In the genomic region with DNA sequence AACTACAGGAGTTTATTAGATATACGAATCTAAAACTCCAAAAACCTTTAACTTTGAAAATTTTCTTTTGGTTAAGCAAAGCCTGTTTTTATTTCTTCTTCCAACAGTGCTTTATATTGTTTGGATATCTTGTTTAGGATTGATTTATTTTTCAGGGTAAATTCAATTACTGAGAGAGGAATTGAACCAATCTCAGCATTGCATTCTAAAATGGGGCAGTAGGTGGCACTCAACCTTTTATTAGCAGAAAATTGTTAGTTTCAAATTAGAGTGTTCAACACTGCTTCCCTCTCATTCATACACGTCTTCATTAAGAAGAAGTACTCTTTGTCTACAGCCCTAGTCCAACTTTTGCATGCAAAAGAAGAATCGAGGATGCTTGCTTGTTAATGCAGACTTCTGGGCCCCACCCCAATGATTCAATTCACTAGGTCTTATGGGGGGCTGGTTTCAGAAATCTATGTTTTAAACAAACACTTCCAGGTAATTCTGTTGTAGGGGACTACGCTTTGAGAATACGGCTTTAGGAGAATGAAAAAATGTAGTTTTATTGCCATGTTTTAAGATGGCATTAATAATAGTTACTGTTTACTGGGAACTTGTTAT, we compare ENCODE assay signal across 7 cellular contexts. TPM values are rescaled to one million over a fixed set of nuclear protein-coding genes. Genes with fewer than 3 reads are reported as not detected.
DNase-seq lines count a peak whose midpoint lies in the region; ATAC-seq and TF ChIP-seq lines count a peak whose summit lies in the region.

No MANE protein-coding gene starts in this region.

- POLR2A ChIA-PET in activated CD4-positive, alpha-beta memory T cell treated with anti-CD3 and anti-CD28 coated beads for 36 hours (lab: Charles Lee): no interaction called here

- H3K27ac Mint-ChIP-seq in progenitor cell of endocrine pancreas: no peak overlapping the region
- H3K27ac Mint-ChIP-seq in activated CD4-positive, alpha-beta memory T cell treated with anti-CD3 and anti-CD28 coated beads for 36 hours: no peak overlapping the region

- H3K27me3 Mint-ChIP-seq in progenitor cell of endocrine pancreas: no peaks in the 10 kb centered on the region
- H3K27me3 Mint-ChIP-seq in activated CD4-positive, alpha-beta memory T cell treated with anti-CD3 and anti-CD28 coated beads for 36 hours: no peaks in the 10 kb centered on the region

- peak; percentile 48 for TF ChIP-seq CTCF in GM12865 (IDR thresholded peaks at IDR 0.05; ENCODE audit: insufficient read depth, low read depth, low read length, missing control alignments)
- peak; percentile 70 for TF ChIP-seq CTCF in epithelial cell of proximal tubule (conservative IDR thresholded peaks at IDR 0.05; ENCODE audit: low read depth, low read length)
- TF ChIP-seq CTCF in progenitor cell of endocrine pancreas (IDR thresholded peaks at IDR 0.05; ENCODE audit: unreplicated experiment): peak; percentile 65

- H3K36me3 Mint-ChIP-seq in progenitor cell of endocrine pancreas (ENCODE audit: insufficient read depth): peaks cover 7% of the 10 kb centered on the region
- H3K36me3 Mint-ChIP-seq in activated CD4-positive, alpha-beta memory T cell treated with anti-CD3 and anti-CD28 coated beads for 36 hours: peaks cover 22% of the 10 kb centered on the region

- no peak for ATAC-seq in HG02973 (IDR thresholded peaks at IDR 0.05; ENCODE audit: unreplicated experiment)

- H3K4me3 Mint-ChIP-seq in progenitor cell of endocrine pancreas (ENCODE audit: low read depth): no peak overlapping the region
- H3K4me3 Mint-ChIP-seq in activated CD4-positive, alpha-beta memory T cell treated with anti-CD3 and anti-CD28 coated beads for 36 hours: no peak overlapping the region

- no peak overlapping the region for H3K4me3 ChIP-seq in GM12865 (ENCODE audit: low read depth, low read length)
- no peak overlapping the region for H3K4me3 ChIP-seq in epithelial cell of proximal tubule (ENCODE audit: low read depth, low read length)

- H3K9me3 Mint-ChIP-seq in progenitor cell of endocrine pancreas (ENCODE audit: low read depth): no peaks in the 10 kb centered on the region
- H3K9me3 Mint-ChIP-seq in activated CD4-positive, alpha-beta memory T cell treated with anti-CD3 and anti-CD28 coated beads for 36 hours: no peaks in the 10 kb centered on the region

- peaks cover 4% of the 10 kb centered on the region for H3K4me1 Mint-ChIP-seq in progenitor cell of endocrine pancreas (ENCODE audit: low read depth)
- no peaks in the 10 kb centered on the region for H3K4me1 Mint-ChIP-seq in activated CD4-positive, alpha-beta memory T cell treated with anti-CD3 and anti-CD28 coated beads for 36 hours (ENCODE audit: low read depth)

- intact Hi-C loops in activated CD4-positive, alpha-beta memory T cell treated with anti-CD3 and anti-CD28 coated beads for 36 hours (cut with micrococcal nuclease): no loop called here

- CTCF ChIA-PET in activated CD4-positive, alpha-beta memory T cell treated with anti-CD3 and anti-CD28 coated beads for 36 hours (lab: Charles Lee): interaction anchor here (0.7 to 1.5 kb wide), 6 partner anchors 8 to 61 kb away, joined by 3 to 5 read pairs (median 3); no protein-coding TSS in a partner anchor

- DNase-seq in GM12865 (ENCODE audit: low read depth) (peak; percentile 18), NAMALWA (ENCODE audit: low spot score) (peak; percentile 46), epithelial cell of proximal tubule (ENCODE audit: low read depth) (no peak), progenitor cell of endocrine pancreas (ENCODE audit: low spot score, unreplicated experiment) (no peak), NCI-H146 (lab: John Stamatoyannopoulos, UW) (no peak)
- no peak for DNase-seq in activated CD4-positive, alpha-beta memory T cell treated with anti-CD3 and anti-CD28 coated beads for 36 hours

RNA-seq across cellular contexts. Expression of a gene that starts 26.6 kb away (rescaled TPM):
- total RNA-seq in epithelial cell of proximal tubule (20.3 and 52.2 TPM in 2 replicates), progenitor cell of endocrine pancreas (48.9 and 57.1 TPM in 2 replicates)
- 10 to 100 TPM; 80.8 to 82.2 TPM for total RNA-seq in activated CD4-positive, alpha-beta memory T cell treated with anti-CD3 and anti-CD28 coated beads for 36 hours

RNA-seq across cellular contexts. Expression of a gene that starts 29.5 kb away (rescaled TPM):
- 13.0 and 22.6 TPM in 2 replicates for total RNA-seq in epithelial cell of proximal tubule
- 21.9 and 24.2 TPM in 2 replicates for total RNA-seq in progenitor cell of endocrine pancreas
- total RNA-seq in activated CD4-positive, alpha-beta memory T cell treated with anti-CD3 and anti-CD28 coated beads for 36 hours: 10 to 100 TPM; 25.5 to 27.4 TPM

RNA-seq across cellular contexts. Expression of a gene that starts 46.0 kb away (rescaled TPM):
- total RNA-seq in epithelial cell of proximal tubule (not detected in 2 replicates), progenitor cell of endocrine pancreas (not detected in 2 replicates)
- total RNA-seq in activated CD4-positive, alpha-beta memory T cell treated with anti-CD3 and anti-CD28 coated beads for 36 hours: under 1 TPM; 0.05 TPM

Comparison
In these comparisons a context has a peak if more than half of its experiments do, and no peak if none do; other contexts are left out.
1. DNase-seq: peak in GM12865 (single experiment) and NAMALWA (single experiment); none in epithelial cell of proximal tubule (single experiment), progenitor cell of endocrine pancreas (single experiment), NCI-H146 (single experiment) and activated CD4-positive, alpha-beta memory T cell treated with anti-CD3 and anti-CD28 coated beads for 36 hours (single experiment).
2. Peak in every context shown above with its lines, with median percentiles within 50 percentile points of each other: CTCF ChIP-seq.